Comparison of ENCODE assay signal across 1 cellular context in the genomic region with DNA sequence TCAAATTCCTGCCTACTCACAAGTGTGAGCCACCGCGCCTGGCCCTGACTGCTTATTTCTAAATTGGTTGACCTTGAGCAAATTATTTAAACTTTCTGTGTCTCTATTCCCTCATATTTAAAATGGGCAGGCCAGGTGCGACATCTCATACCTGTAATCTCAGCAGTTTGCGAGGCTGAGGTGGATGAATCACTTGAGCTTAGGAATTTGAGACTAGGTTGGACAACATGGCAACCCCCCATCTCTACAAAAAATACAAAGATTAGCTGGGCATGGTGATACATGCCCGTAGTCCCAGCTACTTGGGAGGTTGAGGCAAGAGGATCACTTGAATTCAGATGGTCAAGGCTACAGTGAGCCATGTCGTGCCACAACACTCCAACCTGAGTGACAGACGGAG.
TF ChIP-seq lines count a peak whose summit lies in the region.

No MANE protein-coding gene starts in this region.

TF ChIP-seq in HepG2, 621 proteins besides CTCF, POLR2A, EP300 and RAD21:
- TF ChIP-seq ZNF446 (CRISPR knock-in tag; IDR thresholded peaks at IDR 0.05) (0 out of 2 replicates have a peak, but pooled peaks have one; percentile 26), ZNF17 (CRISPR knock-in tag; IDR thresholded peaks at IDR 0.05) (no peak), ZC3H13 (CRISPR knock-in tag; IDR thresholded peaks at IDR 0.05) (no peak)
- TF ChIP-seq, protein P1, sequence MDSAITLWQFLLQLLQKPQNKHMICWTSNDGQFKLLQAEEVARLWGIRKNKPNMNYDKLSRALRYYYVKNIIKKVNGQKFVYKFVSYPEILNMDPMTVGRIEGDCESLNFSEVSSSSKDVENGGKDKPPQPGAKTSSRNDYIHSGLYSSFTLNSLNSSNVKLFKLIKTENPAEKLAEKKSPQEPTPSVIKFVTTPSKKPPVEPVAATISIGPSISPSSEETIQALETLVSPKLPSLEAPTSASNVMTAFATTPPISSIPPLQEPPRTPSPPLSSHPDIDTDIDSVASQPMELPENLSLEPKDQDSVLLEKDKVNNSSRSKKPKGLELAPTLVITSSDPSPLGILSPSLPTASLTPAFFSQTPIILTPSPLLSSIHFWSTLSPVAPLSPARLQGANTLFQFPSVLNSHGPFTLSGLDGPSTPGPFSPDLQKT (CRISPR knock-in tag; IDR thresholded peaks at IDR 0.05; ENCODE audit: borderline replicate concordance), result no peak
